In genomic region chr21:26368591-26368990, GRCh38 we compare ENCODE assay signal across 11 cellular contexts.
DNase-seq lines count a peak whose midpoint lies in the region; ATAC-seq lines count a peak whose summit lies in the region.
"Had no signal": no experiment of that assay in that cellular context is flagged by ENCODE, and none has a peak within 500 bp of the region (broad histone marks: within the 10 kb centered on the region; RNA-seq: fewer than 3 reads in every experiment).

No MANE protein-coding gene starts in this region.

- DNase-seq in globus pallidus (ENCODE audit: low spot score), result peak; percentile 52
- DNase-seq in pons (ENCODE audit: low spot score), result peak; percentile 80
- no peak for DNase-seq in activated gamma-delta T cell (lab: John Stamatoyannopoulos, UW)
- DNase-seq in A172 (ENCODE audit: low spot score), result no peak
- DNase-seq: Calu3; CD4-positive, alpha-beta T cell; DMS 273 treated with DMSO at 0.1 percent for 48 hours; H7 had no signal

- no peak for ATAC-seq in HG03469 (IDR thresholded peaks at IDR 0.05; ENCODE audit: unreplicated experiment)
- ATAC-seq: GM23338 had no signal

- peak overlapping the region; percentile 45 for H3K27ac ChIP-seq in angular gyrus (ENCODE audit: low read depth, low read length)

Comparison
In these comparisons a context has a peak if more than half of its experiments do, and no peak if none do; other contexts are left out.
1. DNase-seq: peak in globus pallidus (single experiment) and pons (single experiment); none in activated gamma-delta T cell (single experiment) and A172 (single experiment).